9 cellular contexts compared by ENCODE assay signal in genomic region chr18:67417864-67418523, GRCh38.
DNase-seq lines count a peak whose midpoint lies in the region; ATAC-seq, FAIRE-seq and TF ChIP-seq lines count a peak whose summit lies in the region.
"Had no signal": no experiment of that assay in that cellular context is flagged by ENCODE, and none has a peak within 500 bp of the region (broad histone marks: within the 10 kb centered on the region; RNA-seq: fewer than 3 reads in every experiment).

No MANE protein-coding gene starts in this region.

- CTCF ChIA-PET in GM12878 (lab: Yijun Ruan, JAX), result no interaction called here

- FAIRE-seq in GM12878 (lab: Jason Lieb, UNC), result no peak

- H3K27ac ChIP-seq in GM12878 (ENCODE audit: control insufficient read depth, insufficient read depth) (no peak overlapping the region), esophagus squamous epithelium (no peak overlapping the region)
- H3K27ac ChIP-seq: body of pancreas had no signal

- TF ChIP-seq CTCF in GM12878 (IDR thresholded peaks at IDR 0.05 in 2 of 3, conservative IDR thresholded peaks at IDR 0.05 in 1 of 3; ENCODE audit: control insufficient read depth in 2 of 3, extremely low read depth in 1 of 3, insufficient read depth in 1 of 3, low read depth in 3 of 3, low read length in 3 of 3) (no peak), esophagus squamous epithelium (IDR thresholded peaks at IDR 0.05) (no peak)

- H3K27me3 ChIP-seq in GM12878 (replicated peaks in 1 of 2; ENCODE audit: control insufficient read depth in 2 of 2, insufficient read depth in 2 of 2, low read length in 1 of 2) (no peaks in the 10 kb centered on the region), mononuclear cell (ENCODE audit: insufficient read depth, low read length) (no peaks in the 10 kb centered on the region), esophagus squamous epithelium (no peaks in the 10 kb centered on the region)
- H3K27me3 ChIP-seq: body of pancreas had no signal

- POLR2A ChIA-PET in GM12878 (lab: Charles Lee), result no interaction called here

- peak overlapping the region; percentile 63 for H2AFZ ChIP-seq in GM12878 (ENCODE audit: control insufficient read depth, low read depth, low read length)

- H3K9me3 ChIP-seq in GM12878 (replicated peaks; ENCODE audit: control insufficient read depth, insufficient read depth, low read length) (no peaks in the 10 kb centered on the region), mononuclear cell (ENCODE audit: low read depth, low read length) (no peaks in the 10 kb centered on the region), esophagus squamous epithelium (no peaks in the 10 kb centered on the region)
- H3K9me3 ChIP-seq: body of pancreas had no signal

- ATAC-seq in Right ventricle myocardium inferior (peak; percentile 59), HG02943 (IDR thresholded peaks at IDR 0.05; ENCODE audit: low read depth, unreplicated experiment) (peak; percentile 92), GM12878 (peak; percentile 88)
- ATAC-seq: body of pancreas had no signal

- no TSS peak for BruUV-seq in GM12878 (replicated peaks; lab: Mats Ljungman, UMichigan)

- peak overlapping the region; percentile 38; the same call in 1 of the 2 replicates for H3K4me2 ChIP-seq in GM12878 (ENCODE audit: control insufficient read depth, insufficient read depth)

- TF ChIP-seq RAD21 in GM12878 (IDR thresholded peaks at IDR 0.05; ENCODE audit: insufficient read depth, low read depth, low read length), result no peak

- in situ Hi-C loops in GM12878 (cut with MboI), result no loop called here

- no peaks in the 10 kb centered on the region for H4K20me1 ChIP-seq in GM12878 (ENCODE audit: control insufficient read depth, insufficient read depth)

- H3K79me2 ChIP-seq in GM12878 (ENCODE audit: control insufficient read depth, insufficient read depth, low read length), result no peaks in the 10 kb centered on the region

- intact Hi-C loops in Right ventricle myocardium inferior (cut with DNase I), result no loop called here
- intact Hi-C loops in cardiac septum (cut with DNase I), result no loop called here
- intact Hi-C loops in GM12878 (cut with micrococcal nuclease; ENCODE audit: unreplicated experiment), result no loop called here
- intact Hi-C loops in esophagus squamous epithelium (cut with DNase I), result no loop called here

- no peak overlapping the region for H3K4me3 ChIP-seq in GM12878
- peak overlapping the region; percentile 19 for H3K4me3 ChIP-seq in mononuclear cell (ENCODE audit: low read length)
- peak overlapping the region in 2 of 4 donors; percentile 0 to 47 for H3K4me3 ChIP-seq in esophagus squamous epithelium
- H3K4me3 ChIP-seq: body of pancreas had no signal

- RAD21 ChIA-PET in GM12878 (lab: Charles Lee; ENCODE audit: unreplicated experiment), result no interaction called here

- WGBS in GM12878 (ENCODE audit: insufficient coverage, insufficient replicate concordance, low lambda C conversion rate, missing lambda C conversion rate), result 50% methylated on average over 6 of the region's 6 CpGs
- WGBS in esophagus squamous epithelium, 2 donors, result 37 to 52% methylated on average over 4 to 6 of the region's 6 CpGs

- H3K36me3 ChIP-seq in GM12878 (ENCODE audit: control insufficient read depth in 2 of 2, insufficient read depth in 2 of 2, low read length in 1 of 2) (no peaks in the 10 kb centered on the region), esophagus squamous epithelium (no peaks in the 10 kb centered on the region)

- DNase-seq in Right ventricle myocardium inferior (ENCODE audit: missing footprints) (no peak), cardiac septum (ENCODE audit: low spot score) (no peak), NCI-H510A (lab: John Stamatoyannopoulos, UW) (peak; percentile 62), GM12878 (ENCODE audit: low read depth, low spot score) (peak; percentile 5), SKM-1 (lab: John Stamatoyannopoulos, UW; ENCODE audit: unreplicated experiment) (no peak), esophagus squamous epithelium (lab: John Stamatoyannopoulos, UW) (no peak)

- H3K4me1 ChIP-seq in GM12878 (ENCODE audit: control insufficient read depth, insufficient read depth, low read length), result no peaks in the 10 kb centered on the region
- no peaks in the 10 kb centered on the region for H3K4me1 ChIP-seq in mononuclear cell (ENCODE audit: insufficient read depth, low read length)
- no peaks in the 10 kb centered on the region for H3K4me1 ChIP-seq in esophagus squamous epithelium
- H3K4me1 ChIP-seq: body of pancreas had no signal

- H3K9ac ChIP-seq in GM12878 (ENCODE audit: control insufficient read depth, insufficient read depth, low read length), result no peak overlapping the region

- no peak for TF ChIP-seq EP300 in GM12878 (IDR thresholded peaks at IDR 0.05; ENCODE audit: borderline replicate concordance in 1 of 2, control insufficient read depth in 1 of 2, low read depth in 2 of 2, low read length in 2 of 2)

- SMC1A ChIA-PET in GM12878 (lab: Charles Lee; ENCODE audit: uncharacterized antibody, unreplicated experiment), result interaction anchor here (0.6 kb wide), 1 partner anchor 249 kb away, joined by 3 read pairs; no protein-coding TSS in a partner anchor

- TF ChIP-seq POLR2A in GM12878 (IDR thresholded peaks at IDR 0.05; ENCODE audit: low read depth, low read length) (no peak), esophagus squamous epithelium (IDR thresholded peaks at IDR 0.05) (no peak)

TF ChIP-seq in GM12878, 131 proteins besides CTCF, POLR2A, EP300 and RAD21 (continues in another document):
- no peak for TF ChIP-seq RB1 (IDR thresholded peaks at IDR 0.05; ENCODE audit: borderline replicate concordance)
- TF ChIP-seq JUND (IDR thresholded peaks at IDR 0.05; ENCODE audit: low read depth, low read length), result no peak
- TF ChIP-seq IKZF2 (IDR thresholded peaks at IDR 0.05), result no peak
- TF ChIP-seq, protein P1, sequence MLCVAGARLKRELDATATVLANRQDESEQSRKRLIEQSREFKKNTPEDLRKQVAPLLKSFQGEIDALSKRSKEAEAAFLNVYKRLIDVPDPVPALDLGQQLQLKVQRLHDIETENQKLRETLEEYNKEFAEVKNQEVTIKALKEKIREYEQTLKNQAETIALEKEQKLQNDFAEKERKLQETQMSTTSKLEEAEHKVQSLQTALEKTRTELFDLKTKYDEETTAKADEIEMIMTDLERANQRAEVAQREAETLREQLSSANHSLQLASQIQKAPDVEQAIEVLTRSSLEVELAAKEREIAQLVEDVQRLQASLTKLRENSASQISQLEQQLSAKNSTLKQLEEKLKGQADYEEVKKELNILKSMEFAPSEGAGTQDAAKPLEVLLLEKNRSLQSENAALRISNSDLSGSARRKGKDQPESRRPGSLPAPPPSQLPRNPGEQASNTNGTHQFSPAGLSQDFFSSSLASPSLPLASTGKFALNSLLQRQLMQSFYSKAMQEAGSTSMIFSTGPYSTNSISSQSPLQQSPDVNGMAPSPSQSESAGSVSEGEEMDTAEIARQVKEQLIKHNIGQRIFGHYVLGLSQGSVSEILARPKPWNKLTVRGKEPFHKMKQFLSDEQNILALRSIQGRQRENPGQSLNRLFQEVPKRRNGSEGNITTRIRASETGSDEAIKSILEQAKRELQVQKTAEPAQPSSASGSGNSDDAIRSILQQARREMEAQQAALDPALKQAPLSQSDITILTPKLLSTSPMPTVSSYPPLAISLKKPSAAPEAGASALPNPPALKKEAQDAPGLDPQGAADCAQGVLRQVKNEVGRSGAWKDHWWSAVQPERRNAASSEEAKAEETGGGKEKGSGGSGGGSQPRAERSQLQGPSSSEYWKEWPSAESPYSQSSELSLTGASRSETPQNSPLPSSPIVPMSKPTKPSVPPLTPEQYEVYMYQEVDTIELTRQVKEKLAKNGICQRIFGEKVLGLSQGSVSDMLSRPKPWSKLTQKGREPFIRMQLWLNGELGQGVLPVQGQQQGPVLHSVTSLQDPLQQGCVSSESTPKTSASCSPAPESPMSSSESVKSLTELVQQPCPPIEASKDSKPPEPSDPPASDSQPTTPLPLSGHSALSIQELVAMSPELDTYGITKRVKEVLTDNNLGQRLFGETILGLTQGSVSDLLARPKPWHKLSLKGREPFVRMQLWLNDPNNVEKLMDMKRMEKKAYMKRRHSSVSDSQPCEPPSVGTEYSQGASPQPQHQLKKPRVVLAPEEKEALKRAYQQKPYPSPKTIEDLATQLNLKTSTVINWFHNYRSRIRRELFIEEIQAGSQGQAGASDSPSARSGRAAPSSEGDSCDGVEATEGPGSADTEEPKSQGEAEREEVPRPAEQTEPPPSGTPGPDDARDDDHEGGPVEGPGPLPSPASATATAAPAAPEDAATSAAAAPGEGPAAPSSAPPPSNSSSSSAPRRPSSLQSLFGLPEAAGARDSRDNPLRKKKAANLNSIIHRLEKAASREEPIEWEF (IDR thresholded peaks at IDR 0.05; ENCODE audit: insufficient replicate concordance, low read depth, low read length), result no peak
- no peak for TF ChIP-seq RELB (IDR thresholded peaks at IDR 0.05; ENCODE audit: low read depth)
- no peak for TF ChIP-seq NKRF (conservative IDR thresholded peaks at IDR 0.05)
- no peak for TF ChIP-seq MYC (IDR thresholded peaks at IDR 0.05; ENCODE audit: insufficient read depth, insufficient read length, insufficient replicate concordance, low read length, severe bottlenecking)

Comparison
In these comparisons a context has a peak if more than half of its experiments do, and no peak if none do; other contexts are left out.
1. DNase-seq: peak in NCI-H510A (single experiment) and GM12878 (single experiment); none in Right ventricle myocardium inferior (single experiment), cardiac septum (single experiment), SKM-1 (single experiment) and esophagus squamous epithelium (single experiment).
2. Peak in every context shown above with its lines, with median percentiles within 50 percentile points of each other: ATAC-seq.